ENCODE assay signal across 11 cellular contexts in the genomic region with DNA sequence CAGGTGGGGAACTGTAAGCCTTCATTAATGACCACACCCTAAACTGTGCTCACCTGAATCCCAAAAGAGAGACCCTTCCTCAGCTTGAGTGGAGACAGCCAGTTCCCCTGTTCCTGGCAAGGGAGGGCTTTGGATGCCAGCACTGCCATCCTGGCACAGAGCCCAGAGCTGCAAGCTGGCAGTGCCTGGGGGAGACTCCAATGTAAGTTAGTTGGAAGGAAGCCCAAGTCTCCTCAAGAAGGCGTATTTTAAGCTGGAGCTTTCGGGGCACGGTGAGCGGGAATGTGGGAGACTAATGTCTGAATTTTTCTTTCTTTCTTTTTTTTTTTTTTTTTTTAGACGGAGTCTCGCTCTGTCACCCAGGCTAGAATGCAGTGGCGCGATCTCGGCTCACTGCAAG. TPM values are rescaled to one million over a fixed set of nuclear protein-coding genes. Genes with fewer than 3 reads are reported as not detected.
DNase-seq lines count a peak whose midpoint lies in the region; ATAC-seq and TF ChIP-seq lines count a peak whose summit lies in the region.
"Had no signal": no experiment of that assay in that cellular context is flagged by ENCODE, and none has a peak within 500 bp of the region (broad histone marks: within the 10 kb centered on the region; RNA-seq: fewer than 3 reads in every experiment).

No MANE protein-coding gene starts in this region.

- no peak for TF ChIP-seq CTCF in HFFc6 (IDR thresholded peaks at IDR 0.05)
- no peak for TF ChIP-seq CTCF in left lung (IDR thresholded peaks at IDR 0.05)

- H3K27me3 Mint-ChIP-seq in HFFc6 (ENCODE audit: insufficient read depth), result peaks cover 4% of the 10 kb centered on the region
- H3K27me3 Mint-ChIP-seq in naive thymus-derived CD8-positive, alpha-beta T cell, result peaks cover 5 to 18% (median 7%) of the 10 kb centered on the region in 5 donors

- H3K9me3 ChIP-seq in left lung, result no peaks in the 10 kb centered on the region

- intact Hi-C loops in left lung (cut with DNase I), result no loop called here

- no peaks in the 10 kb centered on the region for H3K27me3 ChIP-seq in left lung

- H3K27ac Mint-ChIP-seq in HFFc6, result peak overlapping the region; percentile 95; the same call in 1 of the 2 replicates
- no peak overlapping the region for H3K27ac Mint-ChIP-seq in naive thymus-derived CD8-positive, alpha-beta T cell
- H3K27ac Mint-ChIP-seq: activated CD8-positive, alpha-beta T cell treated with anti-CD3 and anti-CD28 coated beads, Interleukin-2, amount 10 ng/mL, durations not matched to agents 7 days and 5 days had no signal

- H3K9me3 Mint-ChIP-seq in HFFc6, result no peaks in the 10 kb centered on the region
- H3K9me3 Mint-ChIP-seq in naive thymus-derived CD8-positive, alpha-beta T cell, result no peaks in the 10 kb centered on the region

- POLR2A ChIA-PET in naive thymus-derived CD8-positive, alpha-beta T cell (lab: Charles Lee), result interaction anchor here (0.7 kb wide), 1 partner anchor 80 kb away, joined by 4 read pairs; no protein-coding TSS in a partner anchor

- H3K4me1 Mint-ChIP-seq in HFFc6 (ENCODE audit: low read depth), result peaks cover 70% of the 10 kb centered on the region
- peaks cover 9 to 16% (median 13%) of the 10 kb centered on the region in 4 donors for H3K4me1 Mint-ChIP-seq in naive thymus-derived CD8-positive, alpha-beta T cell

- no peak for DNase-seq in HFFc6
- DNase-seq in anterior cingulate cortex (lab: John Stamatoyannopoulos, UW), result peak in 48 of 58 donors; percentile 21 to 83 (median 54)
- DNase-seq in left lung, result peak in 1 of 2 donors; percentile 48
- peak in 28 of 49 donors; percentile 12 to 89 (median 50) for DNase-seq in substantia nigra (lab: John Stamatoyannopoulos, UW)
- no peak for DNase-seq in activated naive CD4-positive, alpha-beta T cell treated with anti-CD3 and anti-CD28 coated beads, Interleukin-2, amount 50 U/mL, for 16 hours
- DNase-seq in iPS-NIHi7 (ENCODE audit: extremely low spot score), result no peak
- no peak for DNase-seq in naive thymus-derived CD8-positive, alpha-beta T cell
- DNase-seq: activated CD8-positive, alpha-beta T cell treated with anti-CD3 and anti-CD28 coated beads, Interleukin-2, amount 10 ng/mL, durations not matched to agents 7 days and 5 days; Karpas-422 had no signal

- H3K36me3 ChIP-seq in left lung, result no peaks in the 10 kb centered on the region

- H3K36me3 Mint-ChIP-seq in HFFc6 (ENCODE audit: low read depth), result no peaks in the 10 kb centered on the region
- peaks cover 0 to 5% (median 0%) of the 10 kb centered on the region in 3 donors for H3K36me3 Mint-ChIP-seq in naive thymus-derived CD8-positive, alpha-beta T cell

- peak overlapping the region; percentile 84 to 97 for H3K27ac ChIP-seq in left lung
- peak overlapping the region; percentile 6 for H3K27ac ChIP-seq in substantia nigra (ENCODE audit: low read depth, low read length, poor library complexity, severe bottlenecking)

- H3K4me1 ChIP-seq in left lung, result peaks cover 54 to 78% of the 10 kb centered on the region in 2 donors

- no peak overlapping the region for H3K4me3 ChIP-seq in left lung

- no peak overlapping the region; the same call in 1 of the 2 replicates for H3K4me3 Mint-ChIP-seq in HFFc6
- no peak overlapping the region for H3K4me3 Mint-ChIP-seq in naive thymus-derived CD8-positive, alpha-beta T cell
- H3K4me3 Mint-ChIP-seq: activated CD8-positive, alpha-beta T cell treated with anti-CD3 and anti-CD28 coated beads, Interleukin-2, amount 10 ng/mL, durations not matched to agents 7 days and 5 days had no signal

- ATAC-seq in left lung, result no peak
- ATAC-seq in naive thymus-derived CD8-positive, alpha-beta T cell, result no peak
- no peak for ATAC-seq in GM18867 (IDR thresholded peaks at IDR 0.05; ENCODE audit: unreplicated experiment)
- ATAC-seq: activated CD8-positive, alpha-beta T cell treated with anti-CD3 and anti-CD28 coated beads, Interleukin-2, amount 10 ng/mL, durations not matched to agents 7 days and 5 days had no signal

RNA-seq across cellular contexts. Expression of gene CDC42EP4, which starts 4.7 kb away (rescaled TPM):
- 10 to 100 TPM; 18.1 to 27.8 (median 25.9) TPM for total RNA-seq in HFFc6 (2021; fragmentation: NEBNext Ultra II Directional; extraction: Animal tissue kit (Norgen Biotek cat#: 25700))
- 10 to 100 TPM; 30.2 to 48.6 TPM for total RNA-seq in left lung
- total RNA-seq in naive thymus-derived CD8-positive, alpha-beta T cell, result under 1 TPM; 0.21 to 0.96 TPM
- under 1 TPM in 1 of 3 donors, not detected in 2; 0.50 TPM for polyA plus RNA-seq in naive thymus-derived CD8-positive, alpha-beta T cell

RNA-seq across cellular contexts. Expression of gene CPSF4L, which starts 45.5 kb away (rescaled TPM):
- total RNA-seq in HFFc6 (2021; fragmentation: NEBNext Ultra II Directional; extraction: Animal tissue kit (Norgen Biotek cat#: 25700)), result not detected
- not detected for total RNA-seq in left lung
- total RNA-seq in naive thymus-derived CD8-positive, alpha-beta T cell, result not detected
- polyA plus RNA-seq in naive thymus-derived CD8-positive, alpha-beta T cell, result not detected
- total RNA-seq: activated CD8-positive, alpha-beta T cell treated with anti-CD3 and anti-CD28 coated beads, Interleukin-2, amount 10 ng/mL, durations not matched to agents 7 days and 5 days had no signal
- polyA plus RNA-seq: thymus had no signal

Comparison
In these comparisons a context has a peak if more than half of its experiments do, and no peak if none do; other contexts are left out.
1. DNase-seq: peak in anterior cingulate cortex (48 of 58) and substantia nigra (28 of 49); none in HFFc6 (single experiment), activated naive CD4-positive, alpha-beta T cell treated with anti-CD3 and anti-CD28 coated beads, Interleukin-2, amount 50 U/mL, for 16 hours (single experiment), iPS-NIHi7 (single experiment) and naive thymus-derived CD8-positive, alpha-beta T cell (0 of 10).
2. RNA of gene CDC42EP4, which starts 4.7 kb away (total RNA-seq): 30.2 to 48.6 TPM in left lung and 18.1 to 27.8 TPM in HFFc6; 0.21 to 0.96 TPM in naive thymus-derived CD8-positive, alpha-beta T cell; every median in the first group is over 4 times any median in the second.